1 cellular context compared by ENCODE assay signal in genomic region chr21:32548978-32549377, GRCh38.
TF ChIP-seq lines count a peak whose summit lies in the region.

No MANE protein-coding gene starts in this region.

TF ChIP-seq in K562, 482 proteins besides CTCF, POLR2A, EP300 and RAD21 (continued from another document):
- TF ChIP-seq ZNF592 (IDR thresholded peaks at IDR 0.05) = 0 out of 2 replicates have a peak, but pooled peaks have one; percentile 19
- TF ChIP-seq SPI1 (IDR thresholded peaks at IDR 0.05; ENCODE audit: borderline replicate concordance, low read depth, low read length) = peak; percentile 41; the same call in 1 of the 2 replicates
- no peak for TF ChIP-seq CEBPB (tag; IDR thresholded peaks at IDR 0.05)
- peak; percentile 12 for TF ChIP-seq ZNF280A (IDR thresholded peaks at IDR 0.05; ENCODE audit: low read depth, partially characterized antibody)
- peak; percentile 84 for TF ChIP-seq NFIC (IDR thresholded peaks at IDR 0.05)
